Comparison of ENCODE assay signal across 17 cellular contexts in the genomic region with DNA sequence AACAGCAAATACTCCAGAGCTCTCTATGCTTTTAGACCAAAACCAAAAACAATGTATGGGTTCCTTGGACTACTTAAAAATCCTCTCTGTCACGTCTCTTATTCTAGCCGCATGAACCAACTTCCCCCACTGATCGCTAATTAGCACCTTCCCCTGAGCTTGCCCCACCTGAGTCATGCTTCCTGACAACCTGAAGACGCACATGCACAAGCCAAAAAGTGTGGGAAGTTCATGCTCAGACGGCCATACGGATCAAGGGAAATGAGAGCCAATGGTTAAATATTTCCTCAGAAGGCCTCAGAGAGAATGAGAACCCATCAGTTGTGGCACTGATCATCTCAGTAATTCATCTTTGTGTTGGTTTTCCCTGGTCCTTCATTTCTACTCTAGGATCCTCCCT.
"Had no signal": no experiment of that assay in that cellular context is flagged by ENCODE, and none has a peak within 500 bp of the region (broad histone marks: within the 10 kb centered on the region; RNA-seq: fewer than 3 reads in every experiment).

No MANE protein-coding gene starts in this region.

- ATAC-seq: activated CD8-positive, alpha-beta memory T cell treated with anti-CD3 and anti-CD28 coated beads, Interleukin-2, amount 10 ng/mL, durations not matched to agents 7 days and 5 days; heart left ventricle; naive thymus-derived CD8-positive, alpha-beta T cell; pancreas had no signal

- H3K27ac ChIP-seq: dorsolateral prefrontal cortex, heart left ventricle, pancreas, thyroid gland had no signal

- H3K36me3 ChIP-seq: heart left ventricle, pancreas, thyroid gland had no signal

- H3K4me1 ChIP-seq: heart left ventricle, pancreas had no signal

- DNase-seq: activated CD4-positive, alpha-beta memory T cell treated with anti-CD3 and anti-CD28 coated beads, Interleukin-2, amount 10 ng/mL, durations not matched to agents 7 days and 5 days; activated CD4-positive, alpha-beta T cell treated with anti-CD3 and anti-CD28 coated beads for 48 hours; activated CD4-positive, CD25-positive, alpha-beta regulatory T cell; activated CD8-positive, alpha-beta memory T cell treated with anti-CD3 and anti-CD28 coated beads, Interleukin-2, amount 10 ng/mL, durations not matched to agents 7 days and 5 days; activated naive CD8-positive, alpha-beta T cell treated with anti-CD3 and anti-CD28 coated beads for 36 hours; amygdala; caudate nucleus; dorsolateral prefrontal cortex; heart left ventricle; immature natural killer cell; naive thymus-derived CD8-positive, alpha-beta T cell; pancreas; stimulated activated CD4-positive, alpha-beta T cell treated with anti-CD3 and anti-CD28 coated beads, Interleukin-2, amount 100 ng/mL, for 24 hours; stimulated activated naive CD4-positive, alpha-beta T cell treated with Interleukin-2 at 50 U/mL for 16 hours; T-helper 1 cell; T-helper 9 cell; thyroid gland had no signal

- H3K4me3 ChIP-seq: dorsolateral prefrontal cortex, heart left ventricle, pancreas, thyroid gland had no signal

- H3K27me3 ChIP-seq: heart left ventricle, pancreas, thyroid gland had no signal

- H3K9me3 ChIP-seq: heart left ventricle, pancreas, thyroid gland had no signal
